ENCODE assay signal across 18 cellular contexts in genomic region chr1:206538901-206539655, GRCh38.
"Had no signal": no experiment of that assay in that cellular context is flagged by ENCODE, and none has a peak within 500 bp of the region (broad histone marks: within the 10 kb centered on the region; RNA-seq: fewer than 3 reads in every experiment).

No MANE protein-coding gene starts in this region.

- H3K36me3 ChIP-seq: right atrium auricular region, upper lobe of right lung had no signal

- ATAC-seq: activated CD4-positive, CD25-positive, alpha-beta regulatory T cell treated with anti-CD3 and anti-CD28 coated beads, Interleukin-2, amount 50 U/mL, for 24 hours; stimulated activated naive CD8-positive, alpha-beta T cell treated with anti-CD3 and anti-CD28 coated beads, Interleukin-15, amount 100 ng/mL, for 72 hours; upper lobe of right lung had no signal

- DNase-seq: activated CD4-positive, alpha-beta T cell treated with anti-CD3 and anti-CD28 coated beads, Interleukin-2, amount 50 U/mL, for 1 hour; activated CD8-positive, alpha-beta memory T cell treated with anti-CD3 and anti-CD28 coated beads, Interleukin-2, amount 50 U/mL, for 4 hours; activated naive CD4-positive, alpha-beta T cell treated with anti-CD3 and anti-CD28 coated beads for 36 hours; activated T-cell treated with anti-CD3 and anti-CD28 coated beads, Interleukin-2, amount 50 U/mL, for 4 hours; erythroblast; foreskin melanocyte; mammary epithelial cell; naive B cell; small intestine; stimulated activated CD4-positive, alpha-beta T cell treated with anti-CD3 and anti-CD28 coated beads, Interleukin-15, amount 100 ng/mL, for 24 hours; stimulated activated CD4-positive, alpha-beta T cell treated with anti-CD3 and anti-CD28 coated beads, Interleukin-2, amount 100 ng/mL, for 48 hours; stimulated activated naive CD8-positive, alpha-beta T cell treated with anti-CD3 and anti-CD28 coated beads, Interleukin-15, amount 100 ng/mL, for 72 hours; T-helper 1 cell; T-helper 9 cell; upper lobe of right lung had no signal

- H3K27me3 ChIP-seq: right atrium auricular region, upper lobe of right lung had no signal

- H3K4me3 ChIP-seq: coronary artery, right atrium auricular region, upper lobe of right lung had no signal

- H3K9me3 ChIP-seq: right atrium auricular region, upper lobe of right lung had no signal
